In the genomic region with DNA sequence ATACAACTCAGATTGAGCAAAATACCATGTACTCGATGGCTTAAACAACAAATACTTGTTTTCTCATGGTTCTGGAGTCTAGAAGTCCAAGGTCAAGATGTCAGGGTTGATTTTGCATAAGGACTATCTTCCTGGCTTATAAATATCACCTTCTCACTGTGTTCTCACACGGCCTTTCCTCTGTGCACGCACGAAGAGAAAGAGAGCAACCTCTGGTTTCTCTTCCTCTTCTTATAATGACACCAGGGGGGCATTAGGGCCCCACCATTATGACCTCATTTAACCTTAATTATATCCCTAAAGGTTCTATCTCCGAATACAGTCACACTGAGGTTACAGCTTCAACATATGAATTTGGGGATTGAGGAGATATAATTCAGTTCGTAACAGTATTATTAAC, we compare ENCODE assay signal across 23 cellular contexts.
DNase-seq lines count a peak whose midpoint lies in the region; ATAC-seq and TF ChIP-seq lines count a peak whose summit lies in the region.
"Had no signal": no experiment of that assay in that cellular context is flagged by ENCODE, and none has a peak within 500 bp of the region (broad histone marks: within the 10 kb centered on the region; RNA-seq: fewer than 3 reads in every experiment).

No MANE protein-coding gene starts in this region.

- peak; percentile 84 for ATAC-seq in GM18867 (IDR thresholded peaks at IDR 0.05; ENCODE audit: unreplicated experiment)
- peak; percentile 60 for ATAC-seq in HG02852 (IDR thresholded peaks at IDR 0.05; ENCODE audit: unreplicated experiment)
- ATAC-seq in activated CD8-positive, alpha-beta T cell treated with anti-CD3 and anti-CD28 coated beads, Interleukin-2, amount 10 ng/mL, durations not matched to agents 7 days and 5 days, result no peak
- ATAC-seq: CD8-positive, alpha-beta T cell; T-helper 17 cell had no signal

- H3K27ac Mint-ChIP-seq in activated CD8-positive, alpha-beta T cell treated with anti-CD3 and anti-CD28 coated beads, Interleukin-2, amount 10 ng/mL, durations not matched to agents 7 days and 5 days, result no peak overlapping the region
- H3K27ac Mint-ChIP-seq: CD8-positive, alpha-beta T cell; H9; HFFc6; IgD-negative memory B cell; T-helper 17 cell had no signal

- no peaks in the 10 kb centered on the region for H3K36me3 Mint-ChIP-seq in activated CD8-positive, alpha-beta T cell treated with anti-CD3 and anti-CD28 coated beads, Interleukin-2, amount 10 ng/mL, durations not matched to agents 7 days and 5 days (ENCODE audit: low read depth)
- H3K36me3 Mint-ChIP-seq: CD8-positive, alpha-beta T cell had no signal

- H3K4me3 ChIP-seq in DOHH2 (ENCODE audit: low read length) (peak overlapping the region; percentile 26), OCI-LY7 (ENCODE audit: low read depth, low read length, poor library complexity, severe bottlenecking) (peak overlapping the region; percentile 5)
- H3K4me3 ChIP-seq: SJSA1 had no signal

- H3K4me1 ChIP-seq in DOHH2 (ENCODE audit: control insufficient read depth, low read length) (peaks cover 19% of the 10 kb centered on the region), OCI-LY7 (ENCODE audit: insufficient read depth, low read length, poor library complexity, severe bottlenecking) (peaks cover 17% of the 10 kb centered on the region)
- H3K4me1 ChIP-seq: SJSA1 had no signal

- no peaks in the 10 kb centered on the region for H3F3A ChIP-seq in DOHH2 (ENCODE audit: control insufficient read depth, insufficient read depth)

- intact Hi-C loops in OCI-LY7 (cut with micrococcal nuclease; ENCODE audit: unreplicated experiment), result loop anchor here (2.0 kb wide), 2 partner anchors 35 to 83 kb away; no protein-coding TSS in a partner anchor

- DNase-seq in OCI-LY7 (ENCODE audit: low spot score) (peak; percentile 53), SKM-1 (lab: John Stamatoyannopoulos, UW; ENCODE audit: unreplicated experiment) (no peak), NCI-H2107 treated with DMSO at 0.1 percent for 48 hours (lab: John Stamatoyannopoulos, UW; ENCODE audit: unreplicated experiment) (no peak)
- DNase-seq in activated CD8-positive, alpha-beta T cell treated with anti-CD3 and anti-CD28 coated beads, Interleukin-2, amount 10 ng/mL, durations not matched to agents 7 days and 5 days, result no peak
- DNase-seq in stimulated activated CD4-positive, alpha-beta T cell treated with anti-CD3 and anti-CD28 coated beads, Interleukin-4, amount 100 ng/mL, for 1 hour, result no peak
- DNase-seq: AML-193; C1 segment of cervical spinal cord; CD8-positive, alpha-beta T cell; GDM1; H9; HFFc6; NCI-H1048; NCI-H1417 treated with DMSO at 0.1 percent for 48 hours; NCI-H187; NCI-H2107; OCI-M1; SW 1271; T-helper 17 cell had no signal

- H3K9me2 ChIP-seq in DOHH2 (replicated peaks; ENCODE audit: control insufficient read depth, low read length) (no peaks in the 10 kb centered on the region), OCI-LY7 (ENCODE audit: insufficient read depth, low read length) (no peaks in the 10 kb centered on the region)

- H2AFZ ChIP-seq in OCI-LY7 (ENCODE audit: low read length), result peak overlapping the region; percentile 61; the same call in 1 of the 2 replicates

- H3K27me3 ChIP-seq in DOHH2 (ENCODE audit: control insufficient read depth, low read length), result no peaks in the 10 kb centered on the region
- H3K27me3 ChIP-seq: SJSA1 had no signal

- H3K4me3 Mint-ChIP-seq in activated CD8-positive, alpha-beta T cell treated with anti-CD3 and anti-CD28 coated beads, Interleukin-2, amount 10 ng/mL, durations not matched to agents 7 days and 5 days, result no peak overlapping the region
- H3K4me3 Mint-ChIP-seq: CD8-positive, alpha-beta T cell; H9; HFFc6; IgD-negative memory B cell; T-helper 17 cell had no signal

- TF ChIP-seq CTCF in DOHH2 (IDR thresholded peaks at IDR 0.05; ENCODE audit: low read depth, low read length, poor library complexity, severe bottlenecking), result no peak
- no peak for TF ChIP-seq CTCF in OCI-LY7 (conservative IDR thresholded peaks at IDR 0.05; ENCODE audit: low read length)

- H3K27ac ChIP-seq in DOHH2 (ENCODE audit: low read depth, low read length), result peak overlapping the region; percentile 40
- H3K27ac ChIP-seq in OCI-LY7 (ENCODE audit: low read depth, low read length, poor library complexity, severe bottlenecking), result peak overlapping the region; percentile 55
- H3K27ac ChIP-seq: SJSA1 had no signal

- H3K27me3 Mint-ChIP-seq in activated CD8-positive, alpha-beta T cell treated with anti-CD3 and anti-CD28 coated beads, Interleukin-2, amount 10 ng/mL, durations not matched to agents 7 days and 5 days (ENCODE audit: low read depth), result no peaks in the 10 kb centered on the region
- H3K27me3 Mint-ChIP-seq: IgD-negative memory B cell, T-helper 17 cell had no signal

- no TSS peak for BruUV-seq in OCI-LY7 (replicated peaks; lab: Mats Ljungman, UMichigan)

- no peaks in the 10 kb centered on the region for H3K79me2 ChIP-seq in DOHH2 (ENCODE audit: control insufficient read depth, low read length)
- H3K79me2 ChIP-seq in OCI-LY7 (ENCODE audit: insufficient read depth, low read depth, low read length), result no peaks in the 10 kb centered on the region

- POLR2A ChIA-PET in OCI-LY7 (lab: Charles Lee), result no interaction called here
- POLR2A ChIA-PET in activated CD8-positive, alpha-beta T cell treated with anti-CD3 and anti-CD28 coated beads, Interleukin-2, amount 10 ng/mL, durations not matched to agents 7 days and 5 days (lab: Charles Lee), result no interaction called here

- H3K9me3 ChIP-seq in DOHH2 (ENCODE audit: control insufficient read depth, insufficient read depth, low read length) (no peaks in the 10 kb centered on the region), OCI-LY7 (ENCODE audit: low read length) (no peaks in the 10 kb centered on the region)
- H3K9me3 ChIP-seq: SJSA1 had no signal

- no peaks in the 10 kb centered on the region for H3K36me3 ChIP-seq in DOHH2 (ENCODE audit: control insufficient read depth, low read length)
- no peaks in the 10 kb centered on the region for H3K36me3 ChIP-seq in OCI-LY7 (ENCODE audit: insufficient read depth, low read length)
- H3K36me3 ChIP-seq: SJSA1 had no signal

- CTCF ChIA-PET in OCI-LY7 (lab: Charles Lee; ENCODE audit: unreplicated experiment), result no interaction called here
- CTCF ChIA-PET in activated CD8-positive, alpha-beta T cell treated with anti-CD3 and anti-CD28 coated beads, Interleukin-2, amount 10 ng/mL, durations not matched to agents 7 days and 5 days (lab: Charles Lee), result no interaction called here

- H3K4me1 Mint-ChIP-seq in activated CD8-positive, alpha-beta T cell treated with anti-CD3 and anti-CD28 coated beads, Interleukin-2, amount 10 ng/mL, durations not matched to agents 7 days and 5 days (ENCODE audit: low read depth), result no peaks in the 10 kb centered on the region
- H3K4me1 Mint-ChIP-seq: H9, IgD-negative memory B cell, T-helper 17 cell had no signal

- no peaks in the 10 kb centered on the region for H3K9me3 Mint-ChIP-seq in activated CD8-positive, alpha-beta T cell treated with anti-CD3 and anti-CD28 coated beads, Interleukin-2, amount 10 ng/mL, durations not matched to agents 7 days and 5 days (ENCODE audit: insufficient read depth)
- H3K9me3 Mint-ChIP-seq: CD8-positive, alpha-beta T cell; HFFc6 had no signal

- H4K20me1 ChIP-seq in DOHH2 (ENCODE audit: control insufficient read depth, insufficient read depth, low read depth, low read length) (no peaks in the 10 kb centered on the region), OCI-LY7 (ENCODE audit: insufficient read depth, low read length) (no peaks in the 10 kb centered on the region)

- H3K4me2 ChIP-seq in DOHH2 (ENCODE audit: low read length) (peak overlapping the region; percentile 49), OCI-LY7 (ENCODE audit: low read length) (peak overlapping the region; percentile 47)
